In the genomic region with DNA sequence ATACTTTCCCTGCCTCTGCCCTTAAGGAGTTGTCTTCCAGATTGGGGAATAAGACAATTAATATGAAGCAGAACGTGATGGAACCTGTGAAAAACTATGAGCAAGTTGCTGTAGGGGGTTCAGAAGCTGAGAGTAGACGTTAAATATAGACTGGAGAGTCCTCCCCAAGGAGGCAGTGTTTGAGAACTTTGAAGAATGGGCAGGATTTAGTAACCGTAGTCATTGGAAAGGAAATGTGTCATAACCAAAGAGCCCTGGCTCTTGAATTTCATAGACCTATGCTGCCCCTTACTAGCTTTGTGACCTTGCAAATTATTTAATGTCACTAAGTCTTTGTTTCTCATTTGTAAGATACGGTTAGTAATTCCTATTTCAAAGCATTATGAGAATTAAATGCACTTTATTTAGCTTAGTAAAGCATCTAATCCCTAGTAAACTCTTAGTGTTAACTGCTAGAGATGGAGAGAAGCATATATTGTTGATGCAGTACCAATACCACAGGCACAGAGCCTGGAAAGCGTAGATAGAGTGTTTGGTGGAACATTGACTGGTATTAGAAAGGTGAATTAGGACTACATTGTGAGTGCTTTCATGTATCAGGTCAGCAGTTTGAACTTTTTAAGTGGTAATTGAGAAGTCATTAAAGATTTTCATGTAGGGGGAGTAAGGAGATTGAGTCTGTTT, we compare ENCODE assay signal across 8 cellular contexts.
DNase-seq lines count a peak whose midpoint lies in the region; ATAC-seq and TF ChIP-seq lines count a peak whose summit lies in the region.

No MANE protein-coding gene starts in this region.

- no peak overlapping the region for H3K9ac ChIP-seq in iPS-18a (ENCODE audit: low read length)

- H3K4me3 ChIP-seq in AG10803 (ENCODE audit: low read length) (no peak overlapping the region), iPS-18a (ENCODE audit: low read length) (no peak overlapping the region)

- H3K27ac ChIP-seq in iPS-18a (ENCODE audit: low read length): peak overlapping the region; percentile 15

- no peaks in the 10 kb centered on the region for H3K9me3 ChIP-seq in iPS-18a (ENCODE audit: control insufficient read depth, low read depth, low read length)

- peak; percentile 39 for ATAC-seq in GM21447 (IDR thresholded peaks at IDR 0.05; ENCODE audit: unreplicated experiment)
- ATAC-seq in SK-N-SH treated with all-trans-retinoic acid at 6 μM for 48 hours: peak; percentile 83
- ATAC-seq in HG02610 (IDR thresholded peaks at IDR 0.05; ENCODE audit: unreplicated experiment): no peak
- no peak for ATAC-seq in GM21390 (IDR thresholded peaks at IDR 0.05; ENCODE audit: unreplicated experiment)

- DNase-seq in AG10803 (ENCODE audit: low read depth): peak; percentile 31
- no peak for DNase-seq in NCI-H2029 treated with DMSO at 0.1 percent for 48 hours (lab: John Stamatoyannopoulos, UW)
- no peak for DNase-seq in activated gamma-delta T cell treated with Interleukin-2 at 50 U/mL for 16 hours

- no peaks in the 10 kb centered on the region for H3K4me1 ChIP-seq in iPS-18a (ENCODE audit: control insufficient read depth, low read depth, low read length)

- H3K27me3 ChIP-seq in iPS-18a (ENCODE audit: control insufficient read depth, insufficient read depth, low read length): no peaks in the 10 kb centered on the region

- peak; percentile 16; the same call in 1 of the 2 replicates for TF ChIP-seq CTCF in AG10803 (conservative IDR thresholded peaks at IDR 0.05; ENCODE audit: low read length)

- no peaks in the 10 kb centered on the region for H3K36me3 ChIP-seq in iPS-18a (ENCODE audit: control insufficient read depth, low read depth, low read length)

TF ChIP-seq in SK-N-SH treated with all-trans-retinoic acid at 6 μM for 48 hours, 23 proteins besides CTCF, POLR2A, EP300 and RAD21:
- TF ChIP-seq PPARA (CRISPR knock-in tag; IDR thresholded peaks at IDR 0.05; ENCODE audit: borderline replicate concordance) (no peak), ZFP30 (CRISPR knock-in tag; IDR thresholded peaks at IDR 0.05) (no peak), GLIS3 (CRISPR knock-in tag; IDR thresholded peaks at IDR 0.05) (no peak), ZC3H10 (CRISPR knock-in tag; IDR thresholded peaks at IDR 0.05) (no peak), ZNF70 (CRISPR knock-in tag; IDR thresholded peaks at IDR 0.05) (no peak), BACH2 (CRISPR knock-in tag; IDR thresholded peaks at IDR 0.05; ENCODE audit: borderline replicate concordance) (no peak), SNAI2 (CRISPR knock-in tag; IDR thresholded peaks at IDR 0.05) (no peak), ZNF565 (CRISPR knock-in tag; conservative IDR thresholded peaks at IDR 0.05; ENCODE audit: low read depth) (no peak), ZNF8 (CRISPR knock-in tag; IDR thresholded peaks at IDR 0.05) (no peak), RARB (CRISPR knock-in tag; IDR thresholded peaks at IDR 0.05) (no peak), ZFP3 (CRISPR knock-in tag; IDR thresholded peaks at IDR 0.05) (no peak), CSRNP3 (CRISPR knock-in tag; IDR thresholded peaks at IDR 0.05) (no peak), OSR1 (CRISPR knock-in tag; IDR thresholded peaks at IDR 0.05) (no peak), TCF4 (CRISPR knock-in tag; IDR thresholded peaks at IDR 0.05; ENCODE audit: borderline replicate concordance) (no peak), CSDC2 (CRISPR knock-in tag; IDR thresholded peaks at IDR 0.05) (no peak), TOX (CRISPR knock-in tag; IDR thresholded peaks at IDR 0.05; ENCODE audit: borderline replicate concordance) (no peak)
- TF ChIP-seq, protein P1, sequence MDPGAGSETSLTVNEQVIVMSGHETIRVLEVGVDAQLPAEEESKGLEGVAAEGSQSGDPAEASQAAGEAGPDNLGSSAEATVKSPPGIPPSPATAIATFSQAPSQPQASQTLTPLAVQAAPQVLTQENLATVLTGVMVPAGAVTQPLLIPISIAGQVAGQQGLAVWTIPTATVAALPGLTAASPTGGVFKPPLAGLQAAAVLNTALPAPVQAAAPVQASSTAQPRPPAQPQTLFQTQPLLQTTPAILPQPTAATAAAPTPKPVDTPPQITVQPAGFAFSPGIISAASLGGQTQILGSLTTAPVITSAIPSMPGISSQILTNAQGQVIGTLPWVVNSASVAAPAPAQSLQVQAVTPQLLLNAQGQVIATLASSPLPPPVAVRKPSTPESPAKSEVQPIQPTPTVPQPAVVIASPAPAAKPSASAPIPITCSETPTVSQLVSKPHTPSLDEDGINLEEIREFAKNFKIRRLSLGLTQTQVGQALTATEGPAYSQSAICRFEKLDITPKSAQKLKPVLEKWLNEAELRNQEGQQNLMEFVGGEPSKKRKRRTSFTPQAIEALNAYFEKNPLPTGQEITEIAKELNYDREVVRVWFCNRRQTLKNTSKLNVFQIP (CRISPR knock-in tag; IDR thresholded peaks at IDR 0.05; ENCODE audit: borderline replicate concordance, low read depth): no peak
- TF ChIP-seq, protein P2, sequence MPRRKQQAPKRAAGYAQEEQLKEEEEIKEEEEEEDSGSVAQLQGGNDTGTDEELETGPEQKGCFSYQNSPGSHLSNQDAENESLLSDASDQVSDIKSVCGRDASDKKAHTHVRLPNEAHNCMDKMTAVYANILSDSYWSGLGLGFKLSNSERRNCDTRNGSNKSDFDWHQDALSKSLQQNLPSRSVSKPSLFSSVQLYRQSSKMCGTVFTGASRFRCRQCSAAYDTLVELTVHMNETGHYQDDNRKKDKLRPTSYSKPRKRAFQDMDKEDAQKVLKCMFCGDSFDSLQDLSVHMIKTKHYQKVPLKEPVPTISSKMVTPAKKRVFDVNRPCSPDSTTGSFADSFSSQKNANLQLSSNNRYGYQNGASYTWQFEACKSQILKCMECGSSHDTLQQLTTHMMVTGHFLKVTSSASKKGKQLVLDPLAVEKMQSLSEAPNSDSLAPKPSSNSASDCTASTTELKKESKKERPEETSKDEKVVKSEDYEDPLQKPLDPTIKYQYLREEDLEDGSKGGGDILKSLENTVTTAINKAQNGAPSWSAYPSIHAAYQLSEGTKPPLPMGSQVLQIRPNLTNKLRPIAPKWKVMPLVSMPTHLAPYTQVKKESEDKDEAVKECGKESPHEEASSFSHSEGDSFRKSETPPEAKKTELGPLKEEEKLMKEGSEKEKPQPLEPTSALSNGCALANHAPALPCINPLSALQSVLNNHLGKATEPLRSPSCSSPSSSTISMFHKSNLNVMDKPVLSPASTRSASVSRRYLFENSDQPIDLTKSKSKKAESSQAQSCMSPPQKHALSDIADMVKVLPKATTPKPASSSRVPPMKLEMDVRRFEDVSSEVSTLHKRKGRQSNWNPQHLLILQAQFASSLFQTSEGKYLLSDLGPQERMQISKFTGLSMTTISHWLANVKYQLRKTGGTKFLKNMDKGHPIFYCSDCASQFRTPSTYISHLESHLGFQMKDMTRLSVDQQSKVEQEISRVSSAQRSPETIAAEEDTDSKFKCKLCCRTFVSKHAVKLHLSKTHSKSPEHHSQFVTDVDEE (CRISPR knock-in tag; IDR thresholded peaks at IDR 0.05): no peak

Comparison
In these comparisons a context has a peak if more than half of its experiments do, and no peak if none do; other contexts are left out.
1. ATAC-seq: peak in GM21447 (single experiment) and SK-N-SH treated with all-trans-retinoic acid at 6 μM for 48 hours (single experiment); none in HG02610 (single experiment) and GM21390 (single experiment).